Comparison of ENCODE assay signal across 21 cellular contexts in the genomic region with DNA sequence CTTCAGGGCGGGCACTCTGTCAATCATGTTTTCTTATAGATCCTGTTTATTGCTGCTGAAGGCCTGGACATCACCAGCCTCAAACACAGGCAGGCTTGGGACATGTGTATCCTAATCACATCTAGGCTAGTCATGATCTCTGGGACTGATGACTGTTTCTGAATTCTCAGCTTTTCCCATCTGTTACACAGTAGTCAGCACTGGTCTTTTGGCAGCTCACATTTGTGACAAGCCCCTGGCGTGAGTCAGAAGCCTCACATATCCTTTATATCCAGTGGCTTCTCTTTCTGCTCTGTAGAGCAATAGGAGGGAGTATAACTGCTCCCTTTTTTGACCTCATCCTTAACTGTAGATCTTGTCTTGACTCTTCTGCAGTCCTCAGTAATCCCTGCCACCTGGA. TPM values are rescaled to one million over a fixed set of nuclear protein-coding genes. Genes with fewer than 3 reads are reported as not detected.
DNase-seq lines count a peak whose midpoint lies in the region; ATAC-seq and TF ChIP-seq lines count a peak whose summit lies in the region.
"Had no signal": no experiment of that assay in that cellular context is flagged by ENCODE, and none has a peak within 500 bp of the region (broad histone marks: within the 10 kb centered on the region; RNA-seq: fewer than 3 reads in every experiment).

No MANE protein-coding gene starts in this region.

- no peak overlapping the region for H3K4me3 Mint-ChIP-seq in HFFc6
- H3K4me3 Mint-ChIP-seq in WTC11: no peak overlapping the region
- H3K4me3 Mint-ChIP-seq: activated CD8-positive, alpha-beta T cell treated with anti-CD3 and anti-CD28 coated beads for 36 hours; natural killer cell treated with Interleukin-12 subunit alpha and Interleukin-12 subunit beta and Interleukin-15 and Interleukin-18, amount 100 ng/mL, for 72 hours; stimulated activated naive CD8-positive, alpha-beta T cell treated with anti-CD3 and anti-CD28 coated beads, Interleukin-15, amount 100 ng/mL, for 72 hours had no signal

- H3K27ac Mint-ChIP-seq in HFFc6 (peak overlapping the region; percentile 77), WTC11 (no peak overlapping the region)
- H3K27ac Mint-ChIP-seq: activated CD8-positive, alpha-beta T cell treated with anti-CD3 and anti-CD28 coated beads for 36 hours; natural killer cell treated with Interleukin-12 subunit alpha and Interleukin-12 subunit beta and Interleukin-15 and Interleukin-18, amount 100 ng/mL, for 72 hours; stimulated activated naive CD8-positive, alpha-beta T cell treated with anti-CD3 and anti-CD28 coated beads, Interleukin-15, amount 100 ng/mL, for 72 hours had no signal

- POLR2A ChIA-PET in WTC11 (lab: Charles Lee): no interaction called here

- DNase-seq in AG09319 (ENCODE audit: extremely low read depth, low read depth) (peak; percentile 12), HFFc6 (peak; percentile 92), astrocyte of the hippocampus (ENCODE audit: low read depth, low spot score) (peak; percentile 56), hepatic stellate cell (ENCODE audit: low spot score) (peak; percentile 58), WTC11 (ENCODE audit: low spot score) (no peak), SHP77 (lab: John Stamatoyannopoulos, UW) (no peak)
- DNase-seq in activated CD8-positive, alpha-beta memory T cell treated with anti-CD3 and anti-CD28 coated beads, Interleukin-2, amount 50 U/mL, for 48 hours: no peak
- no peak for DNase-seq in NK-92 treated with Interleukin-12 subunit alpha and Interleukin-12 subunit beta, amount 100 ng/mL, for 24 hours (lab: John Stamatoyannopoulos, UW)
- DNase-seq: ACHN; activated CD8-positive, alpha-beta T cell treated with anti-CD3 and anti-CD28 coated beads for 36 hours; adrenal gland; Calu3; colonic mucosa; head of caudate nucleus; NCI-H2081 treated with DMSO at 0.1 percent for 48 hours; RPMI8226; stimulated activated CD4-positive, alpha-beta T cell treated with anti-CD3 and anti-CD28 coated beads, Interleukin-12 subunit alpha, Interleukin-12 subunit beta, amount 100 ng/mL, for 4 hours; stimulated activated naive CD8-positive, alpha-beta T cell treated with anti-CD3 and anti-CD28 coated beads, Interleukin-15, amount 100 ng/mL, for 72 hours had no signal

- no peak for TF ChIP-seq CTCF in AG09319 (IDR thresholded peaks at IDR 0.05; ENCODE audit: low read depth, low read length)
- TF ChIP-seq CTCF in HFFc6 (IDR thresholded peaks at IDR 0.05): no peak
- no peak for TF ChIP-seq CTCF in WTC11 (IDR thresholded peaks at IDR 0.05)

- H3K36me3 Mint-ChIP-seq in HFFc6 (ENCODE audit: low read depth) (no peaks in the 10 kb centered on the region), WTC11 (no peaks in the 10 kb centered on the region)
- H3K36me3 Mint-ChIP-seq: natural killer cell treated with Interleukin-12 subunit alpha and Interleukin-12 subunit beta and Interleukin-15 and Interleukin-18, amount 100 ng/mL, for 72 hours had no signal

- H3K4me1 Mint-ChIP-seq in HFFc6 (ENCODE audit: low read depth) (peaks cover 35% of the 10 kb centered on the region), WTC11 (peaks cover 5% of the 10 kb centered on the region)

- H3K27me3 Mint-ChIP-seq in HFFc6 (ENCODE audit: insufficient read depth) (no peaks in the 10 kb centered on the region; the same call in 1 of the 2 replicates), WTC11 (ENCODE audit: low read depth) (peaks cover 54% of the 10 kb centered on the region)
- H3K27me3 Mint-ChIP-seq: activated CD8-positive, alpha-beta T cell treated with anti-CD3 and anti-CD28 coated beads for 36 hours; natural killer cell treated with Interleukin-12 subunit alpha and Interleukin-12 subunit beta and Interleukin-15 and Interleukin-18, amount 100 ng/mL, for 72 hours had no signal

- ATAC-seq in WTC11: no peak
- ATAC-seq: activated CD8-positive, alpha-beta T cell treated with anti-CD3 and anti-CD28 coated beads for 36 hours; natural killer cell treated with Interleukin-12 subunit alpha and Interleukin-12 subunit beta and Interleukin-15 and Interleukin-18, amount 100 ng/mL, for 72 hours; stimulated activated naive CD8-positive, alpha-beta T cell treated with anti-CD3 and anti-CD28 coated beads, Interleukin-15, amount 100 ng/mL, for 72 hours had no signal

- CTCF ChIA-PET in WTC11 (lab: Charles Lee): no interaction called here

- H3K9me3 Mint-ChIP-seq in HFFc6 (no peaks in the 10 kb centered on the region), WTC11 (no peaks in the 10 kb centered on the region)
- H3K9me3 Mint-ChIP-seq: activated CD8-positive, alpha-beta T cell treated with anti-CD3 and anti-CD28 coated beads for 36 hours; natural killer cell treated with Interleukin-12 subunit alpha and Interleukin-12 subunit beta and Interleukin-15 and Interleukin-18, amount 100 ng/mL, for 72 hours; stimulated activated naive CD8-positive, alpha-beta T cell treated with anti-CD3 and anti-CD28 coated beads, Interleukin-15, amount 100 ng/mL, for 72 hours had no signal

TF ChIP-seq in WTC11, 78 proteins besides CTCF, POLR2A, EP300 and RAD21 (continues in another document):
- TF ChIP-seq, protein P1, sequence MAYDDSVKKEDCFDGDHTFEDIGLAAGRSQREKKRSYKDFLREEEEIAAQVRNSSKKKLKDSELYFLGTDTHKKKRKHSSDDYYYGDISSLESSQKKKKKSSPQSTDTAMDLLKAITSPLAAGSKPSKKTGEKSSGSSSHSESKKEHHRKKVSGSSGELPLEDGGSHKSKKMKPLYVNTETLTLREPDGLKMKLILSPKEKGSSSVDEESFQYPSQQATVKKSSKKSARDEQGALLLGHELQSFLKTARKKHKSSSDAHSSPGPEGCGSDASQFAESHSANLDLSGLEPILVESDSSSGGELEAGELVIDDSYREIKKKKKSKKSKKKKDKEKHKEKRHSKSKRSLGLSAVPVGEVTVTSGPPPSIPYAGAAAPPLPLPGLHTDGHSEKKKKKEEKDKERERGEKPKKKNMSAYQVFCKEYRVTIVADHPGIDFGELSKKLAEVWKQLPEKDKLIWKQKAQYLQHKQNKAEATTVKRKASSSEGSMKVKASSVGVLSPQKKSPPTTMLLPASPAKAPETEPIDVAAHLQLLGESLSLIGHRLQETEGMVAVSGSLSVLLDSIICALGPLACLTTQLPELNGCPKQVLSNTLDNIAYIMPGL (CRISPR knock-in tag; IDR thresholded peaks at IDR 0.05): no peak
- TF ChIP-seq, protein P2, sequence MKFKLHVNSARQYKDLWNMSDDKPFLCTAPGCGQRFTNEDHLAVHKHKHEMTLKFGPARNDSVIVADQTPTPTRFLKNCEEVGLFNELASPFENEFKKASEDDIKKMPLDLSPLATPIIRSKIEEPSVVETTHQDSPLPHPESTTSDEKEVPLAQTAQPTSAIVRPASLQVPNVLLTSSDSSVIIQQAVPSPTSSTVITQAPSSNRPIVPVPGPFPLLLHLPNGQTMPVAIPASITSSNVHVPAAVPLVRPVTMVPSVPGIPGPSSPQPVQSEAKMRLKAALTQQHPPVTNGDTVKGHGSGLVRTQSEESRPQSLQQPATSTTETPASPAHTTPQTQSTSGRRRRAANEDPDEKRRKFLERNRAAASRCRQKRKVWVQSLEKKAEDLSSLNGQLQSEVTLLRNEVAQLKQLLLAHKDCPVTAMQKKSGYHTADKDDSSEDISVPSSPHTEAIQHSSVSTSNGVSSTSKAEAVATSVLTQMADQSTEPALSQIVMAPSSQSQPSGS (CRISPR knock-in tag; IDR thresholded peaks at IDR 0.05; ENCODE audit: borderline replicate concordance, low read depth): no peak
- no peak for TF ChIP-seq ZNF232 (CRISPR knock-in tag; IDR thresholded peaks at IDR 0.05)
- no peak for TF ChIP-seq HMGA2 (CRISPR knock-in tag; IDR thresholded peaks at IDR 0.05)
- TF ChIP-seq IRF2 (CRISPR knock-in tag; IDR thresholded peaks at IDR 0.05; ENCODE audit: borderline replicate concordance, low read depth): no peak
- TF ChIP-seq SMAD3 (CRISPR knock-in tag; IDR thresholded peaks at IDR 0.05; ENCODE audit: borderline replicate concordance): no peak
- TF ChIP-seq, protein P3, sequence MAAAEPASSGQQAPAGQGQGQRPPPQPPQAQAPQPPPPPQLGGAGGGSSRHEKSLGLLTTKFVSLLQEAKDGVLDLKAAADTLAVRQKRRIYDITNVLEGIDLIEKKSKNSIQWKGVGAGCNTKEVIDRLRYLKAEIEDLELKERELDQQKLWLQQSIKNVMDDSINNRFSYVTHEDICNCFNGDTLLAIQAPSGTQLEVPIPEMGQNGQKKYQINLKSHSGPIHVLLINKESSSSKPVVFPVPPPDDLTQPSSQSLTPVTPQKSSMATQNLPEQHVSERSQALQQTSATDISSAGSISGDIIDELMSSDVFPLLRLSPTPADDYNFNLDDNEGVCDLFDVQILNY (CRISPR knock-in tag; IDR thresholded peaks at IDR 0.05): no peak
- no peak for TF ChIP-seq KAT7 (CRISPR knock-in tag; IDR thresholded peaks at IDR 0.05; ENCODE audit: borderline replicate concordance)
- no peak for TF ChIP-seq MYBL2 (CRISPR knock-in tag; IDR thresholded peaks at IDR 0.05)
- TF ChIP-seq SMAD4 (CRISPR knock-in tag; IDR thresholded peaks at IDR 0.05): no peak
- TF ChIP-seq, protein P4, sequence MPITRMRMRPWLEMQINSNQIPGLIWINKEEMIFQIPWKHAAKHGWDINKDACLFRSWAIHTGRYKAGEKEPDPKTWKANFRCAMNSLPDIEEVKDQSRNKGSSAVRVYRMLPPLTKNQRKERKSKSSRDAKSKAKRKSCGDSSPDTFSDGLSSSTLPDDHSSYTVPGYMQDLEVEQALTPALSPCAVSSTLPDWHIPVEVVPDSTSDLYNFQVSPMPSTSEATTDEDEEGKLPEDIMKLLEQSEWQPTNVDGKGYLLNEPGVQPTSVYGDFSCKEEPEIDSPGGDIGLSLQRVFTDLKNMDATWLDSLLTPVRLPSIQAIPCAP (CRISPR knock-in tag; IDR thresholded peaks at IDR 0.05): no peak
- TF ChIP-seq, protein P5, sequence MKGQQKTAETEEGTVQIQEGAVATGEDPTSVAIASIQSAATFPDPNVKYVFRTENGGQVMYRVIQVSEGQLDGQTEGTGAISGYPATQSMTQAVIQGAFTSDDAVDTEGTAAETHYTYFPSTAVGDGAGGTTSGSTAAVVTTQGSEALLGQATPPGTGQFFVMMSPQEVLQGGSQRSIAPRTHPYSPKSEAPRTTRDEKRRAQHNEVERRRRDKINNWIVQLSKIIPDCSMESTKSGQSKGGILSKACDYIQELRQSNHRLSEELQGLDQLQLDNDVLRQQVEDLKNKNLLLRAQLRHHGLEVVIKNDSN (CRISPR knock-in tag; IDR thresholded peaks at IDR 0.05): no peak
- TF ChIP-seq RORB (CRISPR knock-in tag; IDR thresholded peaks at IDR 0.05): no peak
- TF ChIP-seq MXD4 (CRISPR knock-in tag; IDR thresholded peaks at IDR 0.05; ENCODE audit: borderline replicate concordance): no peak
- TF ChIP-seq ZNF416 (CRISPR knock-in tag; IDR thresholded peaks at IDR 0.05): no peak

RNA-seq across cellular contexts. Expression of a gene that starts 4.5 kb away (rescaled TPM):
- total RNA-seq in HFFc6 (2021; fragmentation: NEBNext Ultra II Directional; extraction: Animal tissue kit (Norgen Biotek cat#: 25700)): 10 to 100 TPM; 12.5 to 16.5 (median 14.4) TPM
- 5.7 to 7.4 TPM (median 6.3 TPM) in 3 replicates for total RNA-seq in WTC11 (2021)

RNA-seq across cellular contexts. Expression of a gene that starts 10.4 kb away (rescaled TPM):
- under 1 TPM in 5 of 6 experiments, not detected in 1; 0.14 to 0.38 (median 0.17) TPM for total RNA-seq in HFFc6 (2021; fragmentation: NEBNext Ultra II Directional; extraction: Animal tissue kit (Norgen Biotek cat#: 25700))
- 5.9 to 9.2 TPM (median 8.5 TPM) in 3 replicates for total RNA-seq in WTC11 (2021)
- total RNA-seq: activated CD8-positive, alpha-beta T cell treated with anti-CD3 and anti-CD28 coated beads for 36 hours; Calu3; endothelial cell of umbilical vein; natural killer cell treated with Interleukin-12 subunit alpha and Interleukin-12 subunit beta and Interleukin-15 and Interleukin-18, amount 100 ng/mL, for 72 hours; pulmonary artery endothelial cell had no signal

Comparison
In these comparisons a context has a peak if more than half of its experiments do, and no peak if none do; other contexts are left out.
1. DNase-seq: peak in AG09319 (single experiment), HFFc6 (single experiment), astrocyte of the hippocampus (single experiment) and hepatic stellate cell (single experiment); none in WTC11 (single experiment), activated CD8-positive, alpha-beta memory T cell treated with anti-CD3 and anti-CD28 coated beads, Interleukin-2, amount 50 U/mL, for 48 hours (single experiment), SHP77 (0 of 2) and NK-92 treated with Interleukin-12 subunit alpha and Interleukin-12 subunit beta, amount 100 ng/mL, for 24 hours (single experiment).